ENCODE assay signal across 1 cellular context in the genomic region with DNA sequence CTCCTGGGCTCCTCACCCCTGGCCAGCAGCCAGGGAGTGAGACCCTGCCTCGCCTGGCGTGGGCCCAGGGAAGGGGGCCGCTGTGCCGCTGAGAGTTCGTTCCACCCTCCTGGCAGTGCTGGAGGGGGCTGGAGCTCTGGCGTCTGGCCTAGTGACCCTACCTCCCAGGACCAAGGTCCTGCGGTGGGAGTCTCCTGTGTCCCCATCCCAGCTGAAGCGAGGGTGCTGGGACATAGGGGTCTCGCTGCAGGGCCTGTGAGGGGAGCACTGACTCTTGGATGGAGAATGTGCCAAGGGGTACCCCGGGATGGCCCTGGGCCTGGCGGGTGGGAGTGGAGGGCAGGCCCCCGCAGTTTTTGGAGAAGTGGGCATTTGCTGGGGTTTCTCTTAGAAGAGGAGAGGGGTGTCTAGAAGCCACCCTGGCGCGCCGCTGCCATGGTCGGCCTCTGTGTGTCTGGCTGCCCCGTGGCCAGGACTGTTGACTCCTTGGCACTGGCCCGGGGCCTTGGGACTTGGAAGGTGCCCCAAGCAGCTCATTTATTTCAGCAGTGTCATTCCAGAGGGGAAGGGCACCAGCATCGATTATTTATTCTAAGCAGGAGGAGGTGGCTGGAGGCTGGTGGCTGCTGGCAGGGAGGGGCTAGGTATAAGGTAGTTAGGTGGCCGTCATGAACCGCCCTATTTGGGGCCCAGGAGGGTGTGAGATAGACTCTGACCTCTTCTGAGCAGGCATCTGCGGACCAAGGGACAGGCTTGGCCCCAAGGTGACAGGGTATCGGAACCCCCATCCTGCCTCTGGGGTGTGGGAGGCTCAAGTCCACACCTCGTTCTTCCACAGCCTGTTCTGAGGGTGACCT.
TF ChIP-seq lines count a peak whose summit lies in the region.

No MANE protein-coding gene starts in this region.

TF ChIP-seq in IMR-90, 13 proteins besides CTCF, POLR2A, EP300 and RAD21 (continued from another document):
- TF ChIP-seq USF2 (IDR thresholded peaks at IDR 0.05; ENCODE audit: low read depth, low read length) (no peak), CEBPB (IDR thresholded peaks at IDR 0.05; ENCODE audit: low read depth, low read length) (no peak), RCOR1 (IDR thresholded peaks at IDR 0.05; ENCODE audit: insufficient replicate concordance, low read length) (no peak)
